Comparison of ENCODE assay signal across 8 cellular contexts in the genomic region with DNA sequence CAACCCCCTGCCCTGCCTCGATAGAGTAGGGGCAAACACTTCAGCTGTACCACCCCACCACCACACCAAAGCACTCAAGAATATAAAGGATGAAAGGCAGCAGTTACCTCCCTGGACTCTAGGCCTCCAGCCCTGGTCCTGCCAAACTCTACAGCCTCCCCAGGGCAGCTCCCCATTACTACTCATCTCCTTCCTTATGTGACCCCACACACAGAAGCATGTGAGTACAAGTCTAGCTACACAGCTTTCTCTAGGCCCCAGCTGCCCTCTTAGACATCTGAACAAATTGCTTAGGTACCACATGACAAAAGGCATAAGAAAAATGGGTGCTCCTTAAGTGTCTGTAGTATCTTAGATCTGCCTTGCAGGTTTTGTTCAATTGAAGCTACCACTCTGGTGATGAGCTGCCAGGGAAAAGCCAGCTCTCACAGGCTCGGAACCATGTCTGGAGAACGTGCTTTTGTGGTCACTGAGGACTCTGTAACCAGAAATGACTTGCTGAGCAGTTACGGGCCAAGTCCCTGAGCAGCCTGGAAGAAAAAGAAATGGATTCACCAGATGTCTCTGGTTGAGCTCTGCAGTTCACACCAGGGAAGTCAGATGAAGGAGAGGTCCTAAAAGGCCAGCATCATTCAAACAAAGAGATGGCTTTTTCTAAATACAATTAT. TPM values are rescaled to one million over a fixed set of nuclear protein-coding genes. Genes with fewer than 3 reads are reported as not detected.
A peak's percentile ranks its signal among the peaks of the same experiment; 100 is the strongest.
DNase-seq lines count a peak whose midpoint lies in the region; ATAC-seq, FAIRE-seq and TF ChIP-seq lines count a peak whose summit lies in the region.

No MANE protein-coding gene starts in this region.

- DNase-seq in activated T-cell treated with anti-CD3 and anti-CD28 coated beads, Interleukin-2, amount 50 U/mL, for 24 hours, result no peak
- DNase-seq in activated T-cell treated with anti-CD3 and anti-CD28 coated beads, Interleukin-2, amount 50 U/mL, for 48 hours, result no peak
- DNase-seq in dorsolateral prefrontal cortex (peak in 2 of 10 donors; percentile 37 to 43), type B pancreatic cell (ENCODE audit: extremely low spot score, unreplicated experiment) (no peak), middle frontal gyrus (ENCODE audit: extremely low spot score, low spot score) (no peak), frontal cortex (ENCODE audit: low spot score in 2 of 2) (no peak)

- H3K9ac ChIP-seq in mucosa of rectum (ENCODE audit: low read depth in 1 of 2, low read length in 2 of 2), result peak overlapping the region in 1 of 2 donors; percentile 4

- TF ChIP-seq CTCF in dorsolateral prefrontal cortex (IDR thresholded peaks at IDR 0.05 in 54 of 56, conservative IDR thresholded peaks at IDR 0.05 in 2 of 56; ENCODE audit: low read depth in 1 of 56, partially characterized antibody in 56 of 56) (no peak), type B pancreatic cell (conservative IDR thresholded peaks at IDR 0.05) (no peak)

- H3K4me3 ChIP-seq in dorsolateral prefrontal cortex (peak overlapping the region in 19 of 59 donors; percentile 3 to 48 (median 28)), mucosa of rectum (ENCODE audit: low read length in 2 of 2) (no peak overlapping the region)

- FAIRE-seq in frontal cortex (lab: Jason Lieb, UNC), result no peak

- H3K27ac Mint-ChIP-seq in activated T-cell treated with anti-CD3 and anti-CD28 coated beads, Interleukin-2, amount 50 U/mL, for 24 hours, result peak overlapping the region; percentile 93
- peak overlapping the region; percentile 79 for H3K27ac Mint-ChIP-seq in type B pancreatic cell

- no peaks in the 10 kb centered on the region for H3K9me3 ChIP-seq in mucosa of rectum (ENCODE audit: control insufficient read depth in 2 of 2, low read length in 2 of 2)

- peaks cover 81% of the 10 kb centered on the region for H3K4me1 Mint-ChIP-seq in activated T-cell treated with anti-CD3 and anti-CD28 coated beads, Interleukin-2, amount 50 U/mL, for 24 hours (ENCODE audit: low read depth)
- H3K4me1 Mint-ChIP-seq in type B pancreatic cell (ENCODE audit: unreplicated experiment), result peaks cover 33% of the 10 kb centered on the region

- H3K9me3 Mint-ChIP-seq in activated T-cell treated with anti-CD3 and anti-CD28 coated beads, Interleukin-2, amount 50 U/mL, for 24 hours, result no peaks in the 10 kb centered on the region
- H3K9me3 Mint-ChIP-seq in type B pancreatic cell, result no peaks in the 10 kb centered on the region

- H3K27me3 ChIP-seq in dorsolateral prefrontal cortex (no peaks in the 10 kb centered on the region), mucosa of rectum (ENCODE audit: control insufficient read depth in 2 of 2, insufficient read depth in 2 of 2, low read length in 2 of 2) (no peaks in the 10 kb centered on the region)

- no peak for ATAC-seq in HG03039 (IDR thresholded peaks at IDR 0.05; ENCODE audit: unreplicated experiment)

- H3K4me1 ChIP-seq in mucosa of rectum (ENCODE audit: control insufficient read depth in 2 of 2, insufficient read depth in 2 of 2, low read length in 2 of 2), result peaks cover 42 to 44% of the 10 kb centered on the region in 2 donors

- H3K36me3 ChIP-seq in mucosa of rectum (ENCODE audit: control insufficient read depth in 2 of 2, insufficient read depth in 2 of 2, low read length in 2 of 2), result no peaks in the 10 kb centered on the region

- intact Hi-C loops in dorsolateral prefrontal cortex (cut with DNase I), result loop anchor here (5.0 to 10.0 kb wide), 2 partner anchors 228 to 1250 kb away; partner anchors contain the start of gene FAIM2 (in 1 of the 2)

- H3K36me3 Mint-ChIP-seq in activated T-cell treated with anti-CD3 and anti-CD28 coated beads, Interleukin-2, amount 50 U/mL, for 24 hours (ENCODE audit: low read depth), result no peaks in the 10 kb centered on the region
- H3K36me3 Mint-ChIP-seq in type B pancreatic cell, result no peaks in the 10 kb centered on the region

- peak overlapping the region; percentile 52 for H3K4me3 Mint-ChIP-seq in activated T-cell treated with anti-CD3 and anti-CD28 coated beads, Interleukin-2, amount 50 U/mL, for 24 hours
- H3K4me3 Mint-ChIP-seq in type B pancreatic cell, result no peak overlapping the region

- no peaks in the 10 kb centered on the region for H3K27me3 Mint-ChIP-seq in activated T-cell treated with anti-CD3 and anti-CD28 coated beads, Interleukin-2, amount 50 U/mL, for 24 hours
- H3K27me3 Mint-ChIP-seq in type B pancreatic cell, result no peaks in the 10 kb centered on the region

- H3K27ac ChIP-seq in dorsolateral prefrontal cortex, result peak overlapping the region; percentile 30 to 99 (median 97)
- peak overlapping the region; percentile 88 to 92 for H3K27ac ChIP-seq in mucosa of rectum (ENCODE audit: low read depth in 2 of 2, low read length in 2 of 2)

RNA-seq across cellular contexts. Expression of gene FMNL3, which starts 32.8 kb away (rescaled TPM):
- 10 to 100 TPM; 13.7 to 48.0 (median 29.3) TPM for total RNA-seq in dorsolateral prefrontal cortex
- 2.5 and 21.1 TPM in 2 replicates for total RNA-seq in type B pancreatic cell (ENCODE audit: low replicate concordance)
- 9.0 TPM for total RNA-seq in frontal cortex

RNA-seq across cellular contexts. Expression of gene PRPF40B, which starts 51.1 kb away (rescaled TPM):
- total RNA-seq in dorsolateral prefrontal cortex (10 to 100 TPM; 31.6 to 78.4 (median 47.7) TPM), type B pancreatic cell (ENCODE audit: low replicate concordance) (25.0 and 35.4 TPM in 2 replicates), frontal cortex (19.2 TPM)
